ENCODE assay signal across 22 cellular contexts in genomic region chr11:69615545-69616278, GRCh38.
"Had no signal": no experiment of that assay in that cellular context is flagged by ENCODE, and none has a peak within 500 bp of the region (broad histone marks: within the 10 kb centered on the region; RNA-seq: fewer than 3 reads in every experiment).

No MANE protein-coding gene starts in this region.

- H3K27ac ChIP-seq: epithelial cell of prostate, esophagus squamous epithelium, right atrium auricular region, suprapubic skin, tibial artery, VCaP had no signal

- H3K9me3 ChIP-seq: esophagus squamous epithelium, right atrium auricular region, suprapubic skin, tibial artery had no signal

- ATAC-seq: activated T-cell treated with anti-CD3 and anti-CD28 coated beads, Interleukin-2, amount 50 U/mL, for 72 hours; naive thymus-derived CD4-positive, alpha-beta T cell; stimulated activated naive B cell treated with anti-CD40 and anti-IgM and Interleukin-4, amounts not matched to agents 10 μg/mL and 1 μg/mL and 100 μg/mL, for 72 hours had no signal

- H3K4me3 Mint-ChIP-seq: activated naive CD8-positive, alpha-beta T cell; activated T-cell treated with anti-CD3 and anti-CD28 coated beads, Interleukin-2, amount 50 U/mL, for 72 hours; naive thymus-derived CD4-positive, alpha-beta T cell; stimulated activated naive B cell treated with anti-CD40 and anti-IgM and Interleukin-4, amounts not matched to agents 10 μg/mL and 1 μg/mL and 100 μg/mL, for 72 hours had no signal

- H3K36me3 Mint-ChIP-seq: activated naive CD8-positive, alpha-beta T cell; naive thymus-derived CD4-positive, alpha-beta T cell; stimulated activated naive B cell treated with anti-CD40 and anti-IgM and Interleukin-4, amounts not matched to agents 10 μg/mL and 1 μg/mL and 100 μg/mL, for 72 hours had no signal

- H3K4me1 ChIP-seq: right atrium auricular region, suprapubic skin, tibial artery had no signal

- H3K9me3 Mint-ChIP-seq: activated T-cell treated with anti-CD3 and anti-CD28 coated beads, Interleukin-2, amount 50 U/mL, for 72 hours; naive thymus-derived CD4-positive, alpha-beta T cell; stimulated activated naive B cell treated with anti-CD40 and anti-IgM and Interleukin-4, amounts not matched to agents 10 μg/mL and 1 μg/mL and 100 μg/mL, for 72 hours had no signal

- DNase-seq: activated CD4-positive, alpha-beta T cell treated with anti-CD3 and anti-CD28 coated beads for 4 hours; activated CD4-positive, alpha-beta T cell treated with anti-CD3 and anti-CD28 coated beads, Interleukin-2, amount 50 U/mL, for 4 hours; activated naive CD4-positive, alpha-beta T cell; activated T-cell treated with anti-CD3 and anti-CD28 coated beads for 4 hours; activated T-cell treated with anti-CD3 and anti-CD28 coated beads, Interleukin-2, amount 50 U/mL, for 72 hours; anterior cingulate cortex; dermis blood vessel endothelial cell; effector CD4-positive, alpha-beta T cell; esophagus squamous epithelium; foreskin melanocyte; midbrain; naive thymus-derived CD4-positive, alpha-beta T cell; occipital lobe; stimulated activated CD4-positive, alpha-beta T cell treated with anti-CD3 and anti-CD28 coated beads, Interleukin-15, amount 100 ng/mL, for 24 hours; stimulated activated CD4-positive, alpha-beta T cell treated with anti-CD3 and anti-CD28 coated beads, Interleukin-2, amount 100 ng/mL, for 24 hours; stimulated activated naive B cell treated with anti-CD40 and anti-IgM and Interleukin-4, amounts not matched to agents 10 μg/mL and 1 μg/mL and 100 μg/mL, for 72 hours; tibial artery had no signal

- H3K4me3 ChIP-seq: esophagus squamous epithelium, right atrium auricular region, suprapubic skin, tibial artery had no signal

- H3K36me3 ChIP-seq: esophagus squamous epithelium, right atrium auricular region, suprapubic skin, tibial artery had no signal

- H3K4me1 Mint-ChIP-seq: naive thymus-derived CD4-positive, alpha-beta T cell had no signal

- H3K27me3 ChIP-seq: esophagus squamous epithelium, right atrium auricular region, suprapubic skin had no signal

- H3K27ac Mint-ChIP-seq: activated naive CD8-positive, alpha-beta T cell; activated T-cell treated with anti-CD3 and anti-CD28 coated beads, Interleukin-2, amount 50 U/mL, for 72 hours; naive thymus-derived CD4-positive, alpha-beta T cell had no signal
